1 cellular context compared by ENCODE assay signal in the genomic region with DNA sequence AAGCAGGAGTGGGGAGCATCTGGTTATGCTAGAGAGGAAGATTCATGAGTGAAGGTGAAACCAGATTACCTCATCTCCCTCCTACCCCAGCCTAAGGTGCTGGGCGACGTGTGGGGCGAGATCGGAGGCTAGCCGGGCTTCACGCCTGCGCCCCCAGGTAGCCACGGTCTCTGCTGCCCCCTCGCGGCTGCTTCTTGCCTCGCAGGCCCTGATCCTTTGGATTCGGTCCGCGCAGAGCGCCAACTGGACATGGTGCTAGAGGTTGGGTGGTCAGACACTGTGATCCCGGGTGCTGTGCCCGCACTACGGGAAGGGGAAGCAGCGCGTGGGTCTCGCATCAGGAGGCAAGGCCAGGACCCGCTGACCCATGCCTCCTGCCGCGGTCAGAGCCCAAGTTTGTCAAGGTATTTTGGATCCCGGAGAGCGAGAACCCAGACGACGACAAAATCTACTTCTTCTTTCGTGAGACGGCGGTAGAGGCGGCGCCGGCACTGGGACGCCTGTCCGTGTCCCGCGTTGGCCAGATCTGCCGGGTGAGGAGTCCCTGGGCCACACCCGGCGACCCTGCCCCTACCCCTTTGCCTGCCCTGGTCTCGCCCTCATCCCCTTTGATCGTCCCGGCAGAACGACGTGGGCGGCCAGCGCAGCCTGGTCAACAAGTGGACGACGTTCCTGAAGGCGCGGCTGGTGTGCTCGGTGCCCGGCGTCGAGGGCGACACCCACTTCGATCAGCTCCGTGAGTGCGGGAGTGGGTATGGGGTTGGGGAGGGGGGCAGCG.
TF ChIP-seq lines count a peak whose summit lies in the region.

No MANE protein-coding gene starts in this region.

TF ChIP-seq in HepG2, 621 proteins besides CTCF, POLR2A, EP300 and RAD21 (continued from another document):
- TF ChIP-seq, protein P1, sequence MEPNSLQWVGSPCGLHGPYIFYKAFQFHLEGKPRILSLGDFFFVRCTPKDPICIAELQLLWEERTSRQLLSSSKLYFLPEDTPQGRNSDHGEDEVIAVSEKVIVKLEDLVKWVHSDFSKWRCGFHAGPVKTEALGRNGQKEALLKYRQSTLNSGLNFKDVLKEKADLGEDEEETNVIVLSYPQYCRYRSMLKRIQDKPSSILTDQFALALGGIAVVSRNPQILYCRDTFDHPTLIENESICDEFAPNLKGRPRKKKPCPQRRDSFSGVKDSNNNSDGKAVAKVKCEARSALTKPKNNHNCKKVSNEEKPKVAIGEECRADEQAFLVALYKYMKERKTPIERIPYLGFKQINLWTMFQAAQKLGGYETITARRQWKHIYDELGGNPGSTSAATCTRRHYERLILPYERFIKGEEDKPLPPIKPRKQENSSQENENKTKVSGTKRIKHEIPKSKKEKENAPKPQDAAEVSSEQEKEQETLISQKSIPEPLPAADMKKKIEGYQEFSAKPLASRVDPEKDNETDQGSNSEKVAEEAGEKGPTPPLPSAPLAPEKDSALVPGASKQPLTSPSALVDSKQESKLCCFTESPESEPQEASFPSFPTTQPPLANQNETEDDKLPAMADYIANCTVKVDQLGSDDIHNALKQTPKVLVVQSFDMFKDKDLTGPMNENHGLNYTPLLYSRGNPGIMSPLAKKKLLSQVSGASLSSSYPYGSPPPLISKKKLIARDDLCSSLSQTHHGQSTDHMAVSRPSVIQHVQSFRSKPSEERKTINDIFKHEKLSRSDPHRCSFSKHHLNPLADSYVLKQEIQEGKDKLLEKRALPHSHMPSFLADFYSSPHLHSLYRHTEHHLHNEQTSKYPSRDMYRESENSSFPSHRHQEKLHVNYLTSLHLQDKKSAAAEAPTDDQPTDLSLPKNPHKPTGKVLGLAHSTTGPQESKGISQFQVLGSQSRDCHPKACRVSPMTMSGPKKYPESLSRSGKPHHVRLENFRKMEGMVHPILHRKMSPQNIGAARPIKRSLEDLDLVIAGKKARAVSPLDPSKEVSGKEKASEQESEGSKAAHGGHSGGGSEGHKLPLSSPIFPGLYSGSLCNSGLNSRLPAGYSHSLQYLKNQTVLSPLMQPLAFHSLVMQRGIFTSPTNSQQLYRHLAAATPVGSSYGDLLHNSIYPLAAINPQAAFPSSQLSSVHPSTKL (CRISPR knock-in tag; IDR thresholded peaks at IDR 0.05) = peak; percentile 58
- peak; percentile 75; the same call in 1 of the 2 replicates for TF ChIP-seq REPIN1 (CRISPR knock-in tag; IDR thresholded peaks at IDR 0.05; ENCODE audit: borderline replicate concordance, low read depth)
- no peak for TF ChIP-seq SP2 (CRISPR knock-in tag; IDR thresholded peaks at IDR 0.05)
- no peak for TF ChIP-seq ZNF670 (CRISPR knock-in tag; IDR thresholded peaks at IDR 0.05; ENCODE audit: borderline replicate concordance)
- no peak for TF ChIP-seq PLRG1 (conservative IDR thresholded peaks at IDR 0.05)
- TF ChIP-seq, protein P2, sequence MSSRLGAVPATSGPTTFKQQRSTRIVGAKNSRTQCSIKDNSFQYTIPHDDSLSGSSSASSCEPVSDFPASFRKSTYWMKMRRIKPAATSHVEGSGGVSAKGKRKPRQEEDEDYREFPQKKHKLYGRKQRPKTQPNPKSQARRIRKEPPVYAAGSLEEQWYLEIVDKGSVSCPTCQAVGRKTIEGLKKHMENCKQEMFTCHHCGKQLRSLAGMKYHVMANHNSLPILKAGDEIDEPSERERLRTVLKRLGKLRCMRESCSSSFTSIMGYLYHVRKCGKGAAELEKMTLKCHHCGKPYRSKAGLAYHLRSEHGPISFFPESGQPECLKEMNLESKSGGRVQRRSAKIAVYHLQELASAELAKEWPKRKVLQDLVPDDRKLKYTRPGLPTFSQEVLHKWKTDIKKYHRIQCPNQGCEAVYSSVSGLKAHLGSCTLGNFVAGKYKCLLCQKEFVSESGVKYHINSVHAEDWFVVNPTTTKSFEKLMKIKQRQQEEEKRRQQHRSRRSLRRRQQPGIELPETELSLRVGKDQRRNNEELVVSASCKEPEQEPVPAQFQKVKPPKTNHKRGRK (CRISPR knock-in tag; IDR thresholded peaks at IDR 0.05) = no peak
- TF ChIP-seq ZFP36L2 (CRISPR knock-in tag; IDR thresholded peaks at IDR 0.05) = no peak
- peak; percentile 38; the same call in 1 of the 2 replicates for TF ChIP-seq MTA1 (CRISPR knock-in tag; IDR thresholded peaks at IDR 0.05; ENCODE audit: borderline replicate concordance)
TF ChIP-seq in HepG2: peak in this region for 153.
